Comparison of ENCODE assay signal across 19 cellular contexts in genomic region chrX:148695362-148695761, GRCh38.
DNase-seq lines count a peak whose midpoint lies in the region; ATAC-seq and TF ChIP-seq lines count a peak whose summit lies in the region.
"Had no signal": no experiment of that assay in that cellular context is flagged by ENCODE, and none has a peak within 500 bp of the region (broad histone marks: within the 10 kb centered on the region; RNA-seq: fewer than 3 reads in every experiment).

No MANE protein-coding gene starts in this region.

- H3K27me3 ChIP-seq in OCI-LY1 (ENCODE audit: insufficient read depth, low read length), result no peaks in the 10 kb centered on the region
- H3K27me3 ChIP-seq: BLaER1 had no signal

- H3K9ac ChIP-seq in OCI-LY1 (ENCODE audit: low read length), result no peak overlapping the region
- H3K9ac ChIP-seq: BLaER1 had no signal

- H3K27me3 Mint-ChIP-seq in glutamatergic neuron (ENCODE audit: unreplicated experiment) (peaks cover 2% of the 10 kb centered on the region), WTC11 (ENCODE audit: low read depth) (no peaks in the 10 kb centered on the region)
- H3K27me3 Mint-ChIP-seq: CD4-positive, alpha-beta memory T cell had no signal

- H3K79me2 ChIP-seq in OCI-LY1 (ENCODE audit: insufficient read depth, low read length), result no peaks in the 10 kb centered on the region

- H3K9me3 Mint-ChIP-seq in glutamatergic neuron (ENCODE audit: unreplicated experiment) (no peaks in the 10 kb centered on the region), WTC11 (peaks cover 5% of the 10 kb centered on the region)
- H3K9me3 Mint-ChIP-seq: CD14-positive monocyte; CD4-positive, alpha-beta memory T cell; HFFc6 had no signal

- H2AFZ ChIP-seq in OCI-LY1 (ENCODE audit: low read length), result no peak overlapping the region

- H3K4me3 Mint-ChIP-seq in glutamatergic neuron (ENCODE audit: unreplicated experiment) (no peak overlapping the region), WTC11 (no peak overlapping the region)
- H3K4me3 Mint-ChIP-seq: CD14-positive monocyte; CD4-positive, alpha-beta memory T cell; HFFc6 had no signal

- H4K20me1 ChIP-seq in OCI-LY1 (ENCODE audit: insufficient read depth, low read length), result no peaks in the 10 kb centered on the region

- H3K9me3 ChIP-seq in OCI-LY1 (ENCODE audit: low read length), result no peaks in the 10 kb centered on the region
- H3K9me3 ChIP-seq: A549 had no signal

- H3K4me2 ChIP-seq in OCI-LY1 (ENCODE audit: low read length), result no peak overlapping the region
- H3K4me2 ChIP-seq: A549, BLaER1 had no signal

- peak overlapping the region; percentile 46 for H3K27ac ChIP-seq in OCI-LY1 (ENCODE audit: low read depth, low read length, poor library complexity, severe bottlenecking)
- H3K27ac ChIP-seq: 22Rv1, A549, BLaER1 had no signal

- POLR2A ChIA-PET in WTC11 (lab: Charles Lee), result no interaction called here

- H3K27ac Mint-ChIP-seq in glutamatergic neuron (ENCODE audit: unreplicated experiment) (peak overlapping the region; percentile 22), WTC11 (no peak overlapping the region)
- H3K27ac Mint-ChIP-seq: CD14-positive monocyte; CD4-positive, alpha-beta memory T cell; HFFc6 had no signal

- TF ChIP-seq CTCF in OCI-LY1 (IDR thresholded peaks at IDR 0.05; ENCODE audit: low read length) (no peak), glutamatergic neuron (IDR thresholded peaks at IDR 0.05; ENCODE audit: partially characterized antibody, unreplicated experiment) (no peak), WTC11 (IDR thresholded peaks at IDR 0.05) (no peak)

- H3F3A ChIP-seq in OCI-LY1 (ENCODE audit: insufficient read depth, low read length), result no peaks in the 10 kb centered on the region

- H3K9me2 ChIP-seq in OCI-LY1 (ENCODE audit: low read depth, low read length), result no peaks in the 10 kb centered on the region

- no peaks in the 10 kb centered on the region; the same call in 1 of the 2 replicates for H3K36me3 ChIP-seq in OCI-LY1 (ENCODE audit: insufficient read depth, low read length)

- CTCF ChIA-PET in WTC11 (lab: Charles Lee), result no interaction called here

- no peak overlapping the region for H3K4me3 ChIP-seq in OCI-LY1 (ENCODE audit: low read depth, low read length, poor library complexity, severe bottlenecking)
- H3K4me3 ChIP-seq: A549, BLaER1 had no signal

- H3K4me1 ChIP-seq in OCI-LY1 (ENCODE audit: insufficient read depth, low read length, severe bottlenecking), result peaks cover 53% of the 10 kb centered on the region
- H3K4me1 ChIP-seq: A549 had no signal

- ATAC-seq in HG02759 (IDR thresholded peaks at IDR 0.05; ENCODE audit: unreplicated experiment), result no peak
- no peak for ATAC-seq in WTC11
- ATAC-seq: A549, HCT116 had no signal

- no peaks in the 10 kb centered on the region for H3K36me3 Mint-ChIP-seq in glutamatergic neuron (ENCODE audit: unreplicated experiment)
- no peaks in the 10 kb centered on the region for H3K36me3 Mint-ChIP-seq in WTC11
- H3K36me3 Mint-ChIP-seq: CD14-positive monocyte; CD4-positive, alpha-beta memory T cell had no signal

- peak; percentile 27 for DNase-seq in NCI-H1105 treated with DMSO at 0.1 percent for 48 hours (lab: John Stamatoyannopoulos, UW)
- DNase-seq in NCI-H1105 (lab: John Stamatoyannopoulos, UW), result no peak
- no peak for DNase-seq in glutamatergic neuron
- no peak for DNase-seq in WTC11 (ENCODE audit: low spot score)
- DNase-seq in DMS 273 (lab: John Stamatoyannopoulos, UW; ENCODE audit: unreplicated experiment), result no peak
- DNase-seq: CD4-positive, alpha-beta memory T cell; DMS53; DND-41; GOT3; H7; HFFc6; IMR-90 had no signal

- H3K4me1 Mint-ChIP-seq in glutamatergic neuron (ENCODE audit: low read depth, unreplicated experiment) (peaks cover 3% of the 10 kb centered on the region), WTC11 (peaks cover 8% of the 10 kb centered on the region)
- H3K4me1 Mint-ChIP-seq: CD14-positive monocyte; CD4-positive, alpha-beta memory T cell had no signal

TF ChIP-seq in WTC11, 78 proteins besides CTCF, POLR2A, EP300 and RAD21:
- no peak for TF ChIP-seq PREB (CRISPR knock-in tag; IDR thresholded peaks at IDR 0.05; ENCODE audit: borderline replicate concordance)
- TF ChIP-seq JAZF1 (CRISPR knock-in tag; IDR thresholded peaks at IDR 0.05), result no peak
- no peak for TF ChIP-seq ZNF121 (CRISPR knock-in tag; IDR thresholded peaks at IDR 0.05)
- TF ChIP-seq ESRRA (CRISPR knock-in tag; IDR thresholded peaks at IDR 0.05; ENCODE audit: borderline replicate concordance), result no peak
- TF ChIP-seq, protein P1, sequence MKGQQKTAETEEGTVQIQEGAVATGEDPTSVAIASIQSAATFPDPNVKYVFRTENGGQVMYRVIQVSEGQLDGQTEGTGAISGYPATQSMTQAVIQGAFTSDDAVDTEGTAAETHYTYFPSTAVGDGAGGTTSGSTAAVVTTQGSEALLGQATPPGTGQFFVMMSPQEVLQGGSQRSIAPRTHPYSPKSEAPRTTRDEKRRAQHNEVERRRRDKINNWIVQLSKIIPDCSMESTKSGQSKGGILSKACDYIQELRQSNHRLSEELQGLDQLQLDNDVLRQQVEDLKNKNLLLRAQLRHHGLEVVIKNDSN (CRISPR knock-in tag; IDR thresholded peaks at IDR 0.05), result no peak
- TF ChIP-seq, protein P2, sequence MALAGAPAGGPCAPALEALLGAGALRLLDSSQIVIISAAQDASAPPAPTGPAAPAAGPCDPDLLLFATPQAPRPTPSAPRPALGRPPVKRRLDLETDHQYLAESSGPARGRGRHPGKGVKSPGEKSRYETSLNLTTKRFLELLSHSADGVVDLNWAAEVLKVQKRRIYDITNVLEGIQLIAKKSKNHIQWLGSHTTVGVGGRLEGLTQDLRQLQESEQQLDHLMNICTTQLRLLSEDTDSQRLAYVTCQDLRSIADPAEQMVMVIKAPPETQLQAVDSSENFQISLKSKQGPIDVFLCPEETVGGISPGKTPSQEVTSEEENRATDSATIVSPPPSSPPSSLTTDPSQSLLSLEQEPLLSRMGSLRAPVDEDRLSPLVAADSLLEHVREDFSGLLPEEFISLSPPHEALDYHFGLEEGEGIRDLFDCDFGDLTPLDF (CRISPR knock-in tag; IDR thresholded peaks at IDR 0.05), result no peak
- no peak for TF ChIP-seq SP1 (CRISPR knock-in tag; conservative IDR thresholded peaks at IDR 0.05)
